In the genomic region with DNA sequence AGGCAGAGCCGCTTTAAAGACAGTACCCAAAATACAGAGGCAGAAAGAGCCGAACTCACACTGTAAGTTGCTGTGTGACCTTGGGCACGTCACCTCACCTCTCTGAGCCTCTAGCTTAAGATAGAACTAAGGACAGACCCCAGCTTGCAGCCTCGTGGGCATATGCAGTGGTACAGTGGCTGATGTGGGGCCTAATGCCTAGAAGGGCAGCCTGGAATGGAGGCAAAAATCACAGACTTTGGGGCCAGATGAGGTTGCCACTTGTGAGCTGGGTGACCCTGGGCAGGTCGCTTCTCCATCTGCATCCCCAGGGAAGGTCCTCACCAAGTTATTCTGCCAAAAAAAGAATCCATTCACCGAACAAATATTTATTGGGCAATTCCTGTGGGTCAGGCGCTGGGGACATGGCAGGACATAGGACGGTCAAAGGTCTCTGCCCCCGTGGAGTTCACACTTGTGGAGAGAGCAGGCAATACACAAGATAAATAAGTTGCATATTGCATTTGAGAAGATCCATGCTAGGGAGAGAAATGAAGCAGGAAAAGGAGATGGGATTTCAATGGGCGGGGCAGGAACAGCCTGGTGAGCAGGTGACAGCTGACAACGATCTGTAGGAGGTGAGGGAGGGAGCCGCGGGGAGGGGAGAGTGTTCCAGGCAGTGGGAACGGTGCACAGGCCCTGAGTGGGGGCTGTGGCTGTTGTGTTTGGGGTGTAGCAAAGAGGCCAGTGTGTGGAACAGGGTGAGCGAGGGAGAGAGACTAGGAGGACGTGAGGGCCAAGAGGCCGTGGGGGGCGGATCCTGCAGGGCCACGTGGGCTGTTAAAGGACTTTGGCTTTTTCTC, we compare ENCODE assay signal across 1 cellular context.
TF ChIP-seq lines count a peak whose summit lies in the region.

No MANE protein-coding gene starts in this region.

TF ChIP-seq in IMR-90, 13 proteins besides CTCF, POLR2A, EP300 and RAD21 (continued from another document):
- TF ChIP-seq, protein P1, sequence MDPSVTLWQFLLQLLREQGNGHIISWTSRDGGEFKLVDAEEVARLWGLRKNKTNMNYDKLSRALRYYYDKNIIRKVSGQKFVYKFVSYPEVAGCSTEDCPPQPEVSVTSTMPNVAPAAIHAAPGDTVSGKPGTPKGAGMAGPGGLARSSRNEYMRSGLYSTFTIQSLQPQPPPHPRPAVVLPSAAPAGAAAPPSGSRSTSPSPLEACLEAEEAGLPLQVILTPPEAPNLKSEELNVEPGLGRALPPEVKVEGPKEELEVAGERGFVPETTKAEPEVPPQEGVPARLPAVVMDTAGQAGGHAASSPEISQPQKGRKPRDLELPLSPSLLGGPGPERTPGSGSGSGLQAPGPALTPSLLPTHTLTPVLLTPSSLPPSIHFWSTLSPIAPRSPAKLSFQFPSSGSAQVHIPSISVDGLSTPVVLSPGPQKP (IDR thresholded peaks at IDR 0.05; ENCODE audit: borderline replicate concordance, low read depth, low read length), result no peak
- TF ChIP-seq CEBPB (IDR thresholded peaks at IDR 0.05; ENCODE audit: low read depth, low read length) (peak; percentile 43; the same call in 1 of the 2 replicates), MAFK (IDR thresholded peaks at IDR 0.05; ENCODE audit: low read depth, low read length) (no peak), NFE2L2 (IDR thresholded peaks at IDR 0.05; ENCODE audit: low read depth, low read length) (no peak)
